In the genomic region with DNA sequence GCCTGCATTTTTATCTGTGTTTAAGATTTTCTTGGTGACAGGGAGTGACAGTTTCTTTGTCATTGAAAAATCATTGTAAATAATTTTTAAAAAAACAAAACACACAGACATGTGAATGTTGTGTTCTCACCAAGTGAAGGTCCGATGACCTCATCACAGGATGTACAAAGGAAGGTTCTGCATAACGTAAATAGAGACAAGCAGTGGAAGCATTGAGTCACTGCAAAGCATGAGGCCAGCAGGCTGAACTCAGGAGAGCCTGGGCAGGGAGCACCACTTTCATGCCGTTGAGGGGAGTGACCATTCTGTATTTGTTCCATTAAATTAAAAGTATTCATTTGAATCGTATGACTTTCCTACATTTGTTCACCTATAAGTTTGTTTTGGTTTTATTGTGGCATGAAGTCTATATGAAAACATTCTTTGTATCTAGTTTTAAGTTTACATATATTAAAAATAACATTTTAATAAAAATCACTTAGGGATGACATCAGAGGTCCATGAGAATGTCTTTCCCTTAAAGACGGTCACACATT, we compare ENCODE assay signal across 14 cellular contexts.
DNase-seq lines count a peak whose midpoint lies in the region; ATAC-seq, FAIRE-seq and TF ChIP-seq lines count a peak whose summit lies in the region.
"Had no signal": no experiment of that assay in that cellular context is flagged by ENCODE, and none has a peak within 500 bp of the region (broad histone marks: within the 10 kb centered on the region; RNA-seq: fewer than 3 reads in every experiment).

No MANE protein-coding gene starts in this region.

- H3K79me2 ChIP-seq in astrocyte (ENCODE audit: insufficient read depth, low read length), result no peaks in the 10 kb centered on the region

- no peak for TF ChIP-seq EP300 in ovary (IDR thresholded peaks at IDR 0.05)

- H3K4me3 ChIP-seq in AG04450 (ENCODE audit: low read depth, low read length) (no peak overlapping the region), HFF-Myc (replicated peaks; ENCODE audit: low read depth, low read length) (no peak overlapping the region), astrocyte (ENCODE audit: insufficient read depth, low read depth, low read length) (no peak overlapping the region), ovary (no peak overlapping the region)
- H3K4me3 ChIP-seq: transverse colon had no signal

- no peaks in the 10 kb centered on the region for H3K9me3 Mint-ChIP-seq in astrocyte (ENCODE audit: unreplicated experiment)
- H3K9me3 Mint-ChIP-seq: activated T-helper 1 cell treated with anti-CD3 and anti-CD28 coated beads, Interleukin-12 subunit alpha, Interleukin-12 subunit beta, Interleukin-2, Interleukin-4 antibody, amounts not matched to agents 30 ng/mL and 10 ng/mL and 1 ng/mL, durations not matched to agents 14 hours and 24 hours and 36 hours had no signal

- H3K27ac Mint-ChIP-seq in astrocyte (ENCODE audit: unreplicated experiment), result peak overlapping the region; percentile 60
- H3K27ac Mint-ChIP-seq: activated T-helper 1 cell treated with anti-CD3 and anti-CD28 coated beads, Interleukin-12 subunit alpha, Interleukin-12 subunit beta, Interleukin-2, Interleukin-4 antibody, amounts not matched to agents 30 ng/mL and 10 ng/mL and 1 ng/mL, durations not matched to agents 14 hours and 24 hours and 36 hours had no signal

- H3K36me3 Mint-ChIP-seq in astrocyte (ENCODE audit: low read depth, unreplicated experiment), result no peaks in the 10 kb centered on the region

- no peaks in the 10 kb centered on the region; the same call in 1 of the 2 replicates for H3K9me3 ChIP-seq in AG04450 (ENCODE audit: control insufficient read depth, insufficient read depth, low read length)
- H3K9me3 ChIP-seq in astrocyte (ENCODE audit: insufficient read depth, low read depth, low read length), result no peaks in the 10 kb centered on the region
- H3K9me3 ChIP-seq in ovary, result no peaks in the 10 kb centered on the region
- H3K9me3 ChIP-seq: transverse colon had no signal

- CTCF ChIA-PET in AG04450 (lab: Charles Lee), result no interaction called here

- DNase-seq in AG04450 (ENCODE audit: low read depth, low spot score), result peak; percentile 88
- DNase-seq in HFF-Myc (ENCODE audit: extremely low read depth, low read depth), result peak; percentile 66
- peak; percentile 96 for DNase-seq in astrocyte (ENCODE audit: low read depth)
- peak; percentile 32 for DNase-seq in iPS-NIHi7 (ENCODE audit: extremely low spot score)
- DNase-seq in NOMO-1 treated with DMSO at 0.1 percent for 48 hours (lab: John Stamatoyannopoulos, UW; ENCODE audit: unreplicated experiment), result no peak
- DNase-seq in ovary, result no peak
- no peak for DNase-seq in NCI-H524 (lab: John Stamatoyannopoulos, UW)
- DNase-seq: DMS 273 treated with DMSO at 0.1 percent for 48 hours, NCI-H187, T-helper 9 cell, transverse colon had no signal

- TF ChIP-seq POLR2A in ovary (IDR thresholded peaks at IDR 0.05), result no peak

- ATAC-seq in GM18907 (IDR thresholded peaks at IDR 0.05; ENCODE audit: unreplicated experiment), result no peak

- H3K27ac ChIP-seq in AG04450 (ENCODE audit: low read depth, low read length) (no peak overlapping the region), astrocyte (ENCODE audit: low read depth, low read length) (peak overlapping the region; percentile 76), ovary (no peak overlapping the region)
- H3K27ac ChIP-seq: transverse colon had no signal

- peak overlapping the region; percentile 42 for H3K9ac ChIP-seq in astrocyte (ENCODE audit: low read length)

- POLR2A ChIA-PET in AG04450 (lab: Yijun Ruan, JAX), result no interaction called here

- no peak for FAIRE-seq in astrocyte (lab: Jason Lieb, UNC)
- FAIRE-seq: endometrium had no signal

- H3K4me1 ChIP-seq in astrocyte (ENCODE audit: insufficient read depth, low read length), result peaks cover 13% of the 10 kb centered on the region
- no peaks in the 10 kb centered on the region for H3K4me1 ChIP-seq in ovary (ENCODE audit: insufficient read depth)
- H3K4me1 ChIP-seq: transverse colon had no signal

- no peaks in the 10 kb centered on the region for H3K36me3 ChIP-seq in astrocyte (ENCODE audit: insufficient read depth, low read length)
- no peaks in the 10 kb centered on the region for H3K36me3 ChIP-seq in ovary
- H3K36me3 ChIP-seq: transverse colon had no signal

- H3K4me3 Mint-ChIP-seq in astrocyte (ENCODE audit: unreplicated experiment), result no peak overlapping the region
- H3K4me3 Mint-ChIP-seq: activated T-helper 1 cell treated with anti-CD3 and anti-CD28 coated beads, Interleukin-12 subunit alpha, Interleukin-12 subunit beta, Interleukin-2, Interleukin-4 antibody, amounts not matched to agents 30 ng/mL and 10 ng/mL and 1 ng/mL, durations not matched to agents 14 hours and 24 hours and 36 hours had no signal

- 61 to 69% (median 68%) methylated on average over 5 of the region's 5 CpGs for WGBS in ovary, 3 donors

- intact Hi-C loops in ovary (cut with DNase I), result no loop called here

- no peak for TF ChIP-seq CTCF in AG04450 (IDR thresholded peaks at IDR 0.05; ENCODE audit: low read depth, low read length)
- TF ChIP-seq CTCF in HFF-Myc (IDR thresholded peaks at IDR 0.05; ENCODE audit: low read depth, low read length, missing control alignments), result no peak
- no peak for TF ChIP-seq CTCF in astrocyte (IDR thresholded peaks at IDR 0.05; ENCODE audit: insufficient read depth, low read depth, low read length)
- TF ChIP-seq CTCF in ovary (IDR thresholded peaks at IDR 0.05), result no peak

- H4K20me1 ChIP-seq in astrocyte (ENCODE audit: insufficient read depth, low read length), result no peaks in the 10 kb centered on the region

- no peak overlapping the region for H2AFZ ChIP-seq in astrocyte (ENCODE audit: low read depth, low read length)

- peaks cover 15% of the 10 kb centered on the region for H3K4me1 Mint-ChIP-seq in astrocyte (ENCODE audit: low read depth, unreplicated experiment)

- H3K27me3 ChIP-seq in AG04450 (ENCODE audit: control insufficient read depth, insufficient read depth, low read length) (no peaks in the 10 kb centered on the region), astrocyte (ENCODE audit: insufficient read depth, low read length) (no peaks in the 10 kb centered on the region), ovary (no peaks in the 10 kb centered on the region)
- H3K27me3 ChIP-seq: transverse colon had no signal

- no peak overlapping the region for H3K4me2 ChIP-seq in astrocyte (ENCODE audit: low read length)

- no peaks in the 10 kb centered on the region for H3K27me3 Mint-ChIP-seq in astrocyte (ENCODE audit: low read depth, unreplicated experiment)

Comparison
In these comparisons a context has a peak if more than half of its experiments do, and no peak if none do; other contexts are left out.
1. DNase-seq: peak in AG04450 (single experiment), HFF-Myc (single experiment), astrocyte (single experiment) and iPS-NIHi7 (single experiment); none in NOMO-1 treated with DMSO at 0.1 percent for 48 hours (single experiment), ovary (0 of 5) and NCI-H524 (0 of 2).